40 cellular contexts compared by ENCODE assay signal in the genomic region with DNA sequence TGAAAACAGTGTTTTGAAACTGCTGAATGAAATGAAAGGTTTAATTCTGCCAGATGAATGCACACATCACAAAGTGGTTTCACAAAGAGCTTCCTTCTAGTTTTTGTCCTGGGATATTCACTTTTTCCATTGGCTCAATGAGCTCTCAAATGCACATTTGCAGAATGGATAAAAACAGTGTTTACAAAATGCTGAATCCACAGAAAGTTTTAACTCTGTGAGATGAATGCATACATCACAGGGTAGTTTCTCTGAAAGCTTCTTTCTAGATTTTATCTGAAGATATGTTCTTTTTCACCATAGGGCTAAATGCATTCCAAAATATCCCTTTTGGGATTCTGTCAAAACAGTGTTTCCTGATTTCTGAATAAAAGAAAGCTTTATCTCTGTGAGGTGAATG.
"Had no signal": no experiment of that assay in that cellular context is flagged by ENCODE, and none has a peak within 500 bp of the region (broad histone marks: within the 10 kb centered on the region; RNA-seq: fewer than 3 reads in every experiment).

No MANE protein-coding gene starts in this region.

- FAIRE-seq: astrocyte, bronchial epithelial cell had no signal

- ATAC-seq: activated naive CD4-positive, alpha-beta T cell treated with anti-CD3 and anti-CD28 coated beads, Interleukin-2, amount 50 U/mL, for 72 hours; activated naive CD8-positive, alpha-beta T cell treated with anti-CD3 and anti-CD28 coated beads, Interleukin-2, amount 50 U/mL, for 24 hours; activated T-cell treated with anti-CD3 and anti-CD28 coated beads, Interleukin-2, amount 50 U/mL, for 4 hours; activated T-cell treated with anti-CD3 and anti-CD28 coated beads, Interleukin-2, amount 50 U/mL, for 72 hours; activated T-helper 17 cell treated with anti-CD3 and anti-CD28 coated beads, Interleukin-2, amount 50 U/mL, for 72 hours; body of pancreas had no signal

- H3K4me3 Mint-ChIP-seq: activated naive CD4-positive, alpha-beta T cell treated with anti-CD3 and anti-CD28 coated beads for 36 hours; activated naive CD4-positive, alpha-beta T cell treated with anti-CD3 and anti-CD28 coated beads, Interleukin-2, amount 10 ng/mL, durations not matched to agents 7 days and 5 days; activated naive CD4-positive, alpha-beta T cell treated with anti-CD3 and anti-CD28 coated beads, Interleukin-2, amount 50 U/mL, for 24 hours; activated naive CD8-positive, alpha-beta T cell; activated naive CD8-positive, alpha-beta T cell treated with anti-CD3 and anti-CD28 coated beads for 36 hours; activated naive CD8-positive, alpha-beta T cell treated with anti-CD3 and anti-CD28 coated beads, Interleukin-2, amount 10 ng/mL, durations not matched to agents 7 days and 5 days; activated naive CD8-positive, alpha-beta T cell treated with anti-CD3 and anti-CD28 coated beads, Interleukin-2, amount 50 U/mL, for 24 hours; activated T-cell treated with anti-CD3 and anti-CD28 coated beads, Interleukin-2, amount 50 U/mL, for 24 hours; activated T-cell treated with anti-CD3 and anti-CD28 coated beads, Interleukin-2, amount 50 U/mL, for 4 hours; activated T-cell treated with anti-CD3 and anti-CD28 coated beads, Interleukin-2, amount 50 U/mL, for 72 hours; activated T-helper 1 cell treated with anti-CD3 and anti-CD28 coated beads, Interleukin-12 subunit alpha, Interleukin-12 subunit beta, Interleukin-2, Interleukin-4 antibody, amounts not matched to agents 30 ng/mL and 10 ng/mL and 1 ng/mL, durations not matched to agents 14 hours and 24 hours and 36 hours; activated T-helper 17 cell treated with anti-CD3 and anti-CD28 coated beads, Interleukin-2, amount 50 U/mL, for 72 hours; brain; central memory CD8-positive, alpha-beta T cell had no signal

- H3K27me3 Mint-ChIP-seq: activated naive CD4-positive, alpha-beta T cell treated with anti-CD3 and anti-CD28 coated beads, Interleukin-2, amount 10 ng/mL, durations not matched to agents 7 days and 5 days; activated naive CD4-positive, alpha-beta T cell treated with anti-CD3 and anti-CD28 coated beads, Interleukin-2, amount 50 U/mL, for 24 hours; activated naive CD8-positive, alpha-beta T cell; activated naive CD8-positive, alpha-beta T cell treated with anti-CD3 and anti-CD28 coated beads for 36 hours; activated naive CD8-positive, alpha-beta T cell treated with anti-CD3 and anti-CD28 coated beads, Interleukin-2, amount 10 ng/mL, durations not matched to agents 7 days and 5 days; activated naive CD8-positive, alpha-beta T cell treated with anti-CD3 and anti-CD28 coated beads, Interleukin-2, amount 50 U/mL, for 24 hours; activated T-cell treated with anti-CD3 and anti-CD28 coated beads, Interleukin-2, amount 50 U/mL, for 24 hours; activated T-helper 17 cell treated with anti-CD3 and anti-CD28 coated beads, Interleukin-2, amount 50 U/mL, for 72 hours; brain; central memory CD8-positive, alpha-beta T cell had no signal

- H3K4me1 Mint-ChIP-seq: activated naive CD4-positive, alpha-beta T cell treated with anti-CD3 and anti-CD28 coated beads, Interleukin-2, amount 10 ng/mL, durations not matched to agents 7 days and 5 days; activated naive CD4-positive, alpha-beta T cell treated with anti-CD3 and anti-CD28 coated beads, Interleukin-2, amount 50 U/mL, for 24 hours; activated naive CD8-positive, alpha-beta T cell treated with anti-CD3 and anti-CD28 coated beads for 36 hours; activated naive CD8-positive, alpha-beta T cell treated with anti-CD3 and anti-CD28 coated beads, Interleukin-2, amount 10 ng/mL, durations not matched to agents 7 days and 5 days; activated naive CD8-positive, alpha-beta T cell treated with anti-CD3 and anti-CD28 coated beads, Interleukin-2, amount 50 U/mL, for 24 hours; activated T-helper 17 cell treated with anti-CD3 and anti-CD28 coated beads, Interleukin-2, amount 50 U/mL, for 72 hours; brain; central memory CD8-positive, alpha-beta T cell had no signal

- H3K4me3 ChIP-seq: adrenal gland, ascending aorta, body of pancreas, breast epithelium, cardiac muscle cell had no signal

- H3K27ac Mint-ChIP-seq: activated naive CD4-positive, alpha-beta T cell treated with anti-CD3 and anti-CD28 coated beads for 36 hours; activated naive CD4-positive, alpha-beta T cell treated with anti-CD3 and anti-CD28 coated beads, Interleukin-2, amount 10 ng/mL, durations not matched to agents 7 days and 5 days; activated naive CD4-positive, alpha-beta T cell treated with anti-CD3 and anti-CD28 coated beads, Interleukin-2, amount 50 U/mL, for 24 hours; activated naive CD4-positive, alpha-beta T cell treated with anti-CD3 and anti-CD28 coated beads, Interleukin-2, amount 50 U/mL, for 72 hours; activated naive CD8-positive, alpha-beta T cell; activated naive CD8-positive, alpha-beta T cell treated with anti-CD3 and anti-CD28 coated beads for 36 hours; activated naive CD8-positive, alpha-beta T cell treated with anti-CD3 and anti-CD28 coated beads, Interleukin-2, amount 10 ng/mL, durations not matched to agents 7 days and 5 days; activated naive CD8-positive, alpha-beta T cell treated with anti-CD3 and anti-CD28 coated beads, Interleukin-2, amount 50 U/mL, for 24 hours; activated T-cell treated with anti-CD3 and anti-CD28 coated beads, Interleukin-2, amount 50 U/mL, for 24 hours; activated T-cell treated with anti-CD3 and anti-CD28 coated beads, Interleukin-2, amount 50 U/mL, for 72 hours; activated T-helper 1 cell treated with anti-CD3 and anti-CD28 coated beads, Interleukin-12 subunit alpha, Interleukin-12 subunit beta, Interleukin-2, Interleukin-4 antibody, amounts not matched to agents 30 ng/mL and 10 ng/mL and 1 ng/mL, durations not matched to agents 14 hours and 24 hours and 36 hours; activated T-helper 17 cell treated with anti-CD3 and anti-CD28 coated beads, Interleukin-2, amount 50 U/mL, for 72 hours; activated T-helper 2 cell treated with anti-CD3 and anti-CD28 coated beads, Interferon-gamma antibody, Interleukin-2, Interleukin-4, amounts not matched to agents 10 μg/mL and 5 μg/mL and 100 μg/mL, durations not matched to agents 14 hours and 24 hours and 36 hours; brain had no signal

- H3K27ac ChIP-seq: adrenal gland, ascending aorta, body of pancreas, brain microvascular endothelial cell, breast epithelium, cardiac muscle cell had no signal

- H3K27me3 ChIP-seq: adrenal gland, ascending aorta, body of pancreas, brain microvascular endothelial cell, breast epithelium, cardiac muscle cell had no signal

- DNase-seq: activated effector memory CD4-positive, alpha-beta T cell treated with anti-CD3 and anti-CD28 coated beads, Interleukin-2, amount 50 U/mL, for 16 hours; activated effector memory CD4-positive, alpha-beta T cell treated with Interleukin-2 at 50 U/mL for 16 hours; activated gamma-delta T cell; activated gamma-delta T cell treated with Interleukin-2 at 50 U/mL for 16 hours; activated naive CD4-positive, alpha-beta T cell; activated naive CD4-positive, alpha-beta T cell treated with anti-CD3 and anti-CD28 coated beads for 36 hours; activated naive CD4-positive, alpha-beta T cell treated with anti-CD3 and anti-CD28 coated beads, Interleukin-2, amount 10 ng/mL, durations not matched to agents 7 days and 5 days; activated naive CD4-positive, alpha-beta T cell treated with anti-CD3 and anti-CD28 coated beads, Interleukin-2, amount 50 U/mL, for 16 hours; activated naive CD4-positive, alpha-beta T cell treated with Interleukin-2 at 50 U/mL for 16 hours; activated naive CD8-positive, alpha-beta T cell treated with anti-CD3 and anti-CD28 coated beads for 36 hours; activated naive CD8-positive, alpha-beta T cell treated with anti-CD3 and anti-CD28 coated beads, Interleukin-2, amount 10 ng/mL, durations not matched to agents 7 days and 5 days; activated naive CD8-positive, alpha-beta T cell treated with anti-CD3 and anti-CD28 coated beads, Interleukin-2, amount 50 U/mL, for 24 hours; activated T-cell treated with anti-CD3 and anti-CD28 coated beads, Interleukin-2, amount 50 U/mL, for 1 hour; activated T-cell treated with anti-CD3 and anti-CD28 coated beads, Interleukin-2, amount 50 U/mL, for 24 hours; activated T-cell treated with anti-CD3 and anti-CD28 coated beads, Interleukin-2, amount 50 U/mL, for 4 hours; activated T-cell treated with anti-CD3 and anti-CD28 coated beads, Interleukin-2, amount 50 U/mL, for 48 hours; activated T-cell treated with anti-CD3 and anti-CD28 coated beads, Interleukin-2, amount 50 U/mL, for 72 hours; adrenal gland; amniotic stem cell; amygdala; anterior cingulate cortex; aorta; body of pancreas; brain microvascular endothelial cell; caudate nucleus; central memory CD4-positive, alpha-beta T cell; cerebellar nuclear complex had no signal

- H3K36me3 ChIP-seq: adrenal gland, ascending aorta, brain microvascular endothelial cell, breast epithelium, cardiac muscle cell had no signal

- H3K4me1 ChIP-seq: adrenal gland, ascending aorta, body of pancreas, breast epithelium had no signal

- H3K36me3 Mint-ChIP-seq: activated naive CD4-positive, alpha-beta T cell treated with anti-CD3 and anti-CD28 coated beads, Interleukin-2, amount 10 ng/mL, durations not matched to agents 7 days and 5 days; activated naive CD4-positive, alpha-beta T cell treated with anti-CD3 and anti-CD28 coated beads, Interleukin-2, amount 50 U/mL, for 24 hours; activated naive CD8-positive, alpha-beta T cell treated with anti-CD3 and anti-CD28 coated beads for 36 hours; activated naive CD8-positive, alpha-beta T cell treated with anti-CD3 and anti-CD28 coated beads, Interleukin-2, amount 10 ng/mL, durations not matched to agents 7 days and 5 days; brain had no signal
